1 cellular context compared by ENCODE assay signal in the genomic region with DNA sequence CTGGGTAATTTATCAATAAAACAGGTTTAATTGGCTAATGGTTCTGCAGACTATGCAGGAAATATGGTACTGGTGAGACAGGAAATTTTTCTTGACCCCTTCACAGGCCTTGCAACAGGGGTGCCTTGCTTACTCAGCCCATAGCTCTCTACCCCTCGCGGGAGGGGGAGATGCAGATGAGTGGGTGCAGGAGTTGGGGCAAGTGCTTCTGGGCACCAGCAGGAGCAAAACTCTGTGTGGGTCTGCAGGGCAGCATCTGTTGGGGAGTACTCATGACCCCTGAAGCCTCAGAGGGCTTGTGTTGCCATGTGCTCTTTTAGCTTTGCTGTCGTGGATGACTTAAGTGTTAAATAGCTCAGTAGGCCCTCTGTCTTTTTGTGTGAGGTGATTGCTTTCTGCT.
A peak's percentile ranks its signal among the peaks of the same experiment; 100 is the strongest.
TF ChIP-seq lines count a peak whose summit lies in the region.

No MANE protein-coding gene starts in this region.

TF ChIP-seq in H1, 55 proteins besides CTCF, POLR2A, EP300 and RAD21:
- TF ChIP-seq MAX (IDR thresholded peaks at IDR 0.05) (0 out of 2 replicates have a peak, but pooled peaks have one; percentile 33), FOSL1 (IDR thresholded peaks at IDR 0.05; ENCODE audit: insufficient read depth, low read depth, low read length) (no peak)
TF ChIP-seq in H1: peak in this region for 1.
